1 cellular context compared by ENCODE assay signal in genomic region chr7:23474829-23475578, GRCh38.
TF ChIP-seq lines count a peak whose summit lies in the region.

No MANE protein-coding gene starts in this region.

TF ChIP-seq in HEK293, 187 proteins besides CTCF, POLR2A, EP300 and RAD21 (continued from another document):
- TF ChIP-seq ZBTB21 (tag by site-specific recombination; IDR thresholded peaks at IDR 0.05) (0 out of 2 replicates have a peak, but pooled peaks have one; percentile 10), ZNF654 (tag by site-specific recombination; IDR thresholded peaks at IDR 0.05; ENCODE audit: low read depth) (no peak), ZNF48 (tag by site-specific recombination; IDR thresholded peaks at IDR 0.05) (no peak), ZNF112 (tag by site-specific recombination; IDR thresholded peaks at IDR 0.05) (no peak), ZNF510 (tag by site-specific recombination; IDR thresholded peaks at IDR 0.05; ENCODE audit: insufficient replicate concordance) (peak; percentile 85), ZNF354C (tag by site-specific recombination; IDR thresholded peaks at IDR 0.05; ENCODE audit: borderline replicate concordance, low read depth) (no peak), ZNF174 (tag by site-specific recombination; IDR thresholded peaks at IDR 0.05) (no peak), ZSCAN30 (tag by site-specific recombination; IDR thresholded peaks at IDR 0.05) (no peak), ZNF350 (tag by site-specific recombination; IDR thresholded peaks at IDR 0.05) (no peak), ELK4 (IDR thresholded peaks at IDR 0.05; ENCODE audit: borderline replicate concordance, low read depth, low read length) (no peak), ZNF24 (tag by site-specific recombination; IDR thresholded peaks at IDR 0.05) (0 out of 2 replicates have a peak, but pooled peaks have one; percentile 15), PRDM10 (tag by site-specific recombination; IDR thresholded peaks at IDR 0.05) (no peak), KLF7 (tag by site-specific recombination; IDR thresholded peaks at IDR 0.05; ENCODE audit: borderline replicate concordance) (no peak), ZFP41 (tag by site-specific recombination; IDR thresholded peaks at IDR 0.05; ENCODE audit: borderline replicate concordance) (no peak), ZNF138 (tag by site-specific recombination; IDR thresholded peaks at IDR 0.05; ENCODE audit: borderline replicate concordance) (no peak), ZBTB17 (tag by site-specific recombination; IDR thresholded peaks at IDR 0.05) (0 out of 2 replicates have a peak, but pooled peaks have one; percentile 8)
